ENCODE assay signal across 9 cellular contexts in the genomic region with DNA sequence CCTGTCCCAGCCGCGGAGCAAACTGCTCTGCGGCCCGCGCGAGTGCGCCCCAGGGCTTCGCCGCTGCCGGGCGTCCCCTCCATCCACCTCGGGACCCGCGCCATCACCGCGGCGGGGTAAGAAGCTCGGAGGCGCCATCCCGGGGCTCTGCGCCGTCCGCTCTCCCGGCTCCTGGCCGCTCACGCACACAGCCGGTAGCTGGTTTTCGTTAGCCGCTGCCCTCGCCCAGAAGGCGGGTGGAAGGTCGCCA. TPM values are rescaled to one million over a fixed set of nuclear protein-coding genes. Genes with fewer than 3 reads are reported as not detected.
DNase-seq lines count a peak whose midpoint lies in the region; ATAC-seq and TF ChIP-seq lines count a peak whose summit lies in the region.
"Had no signal": no experiment of that assay in that cellular context is flagged by ENCODE, and none has a peak within 500 bp of the region (broad histone marks: within the 10 kb centered on the region; RNA-seq: fewer than 3 reads in every experiment).

No MANE protein-coding gene starts in this region.

- H3K27ac ChIP-seq in stomach smooth muscle (ENCODE audit: low read length): no peak overlapping the region

- peaks cover 55% of the 10 kb centered on the region for H3K27me3 Mint-ChIP-seq in activated CD4-positive, alpha-beta T cell treated with anti-CD3 and anti-CD28 coated beads for 36 hours
- peaks cover 95% of the 10 kb centered on the region for H3K27me3 Mint-ChIP-seq in WTC11 (ENCODE audit: low read depth)

- no peak for ATAC-seq in activated CD4-positive, alpha-beta T cell treated with anti-CD3 and anti-CD28 coated beads for 36 hours
- ATAC-seq in WTC11: 0 out of 2 replicates have a peak, but pooled peaks have one; percentile 0

- no peak for DNase-seq in activated CD4-positive, alpha-beta T cell treated with anti-CD3 and anti-CD28 coated beads for 36 hours
- DNase-seq in activated CD4-positive, alpha-beta T cell treated with anti-CD3 and anti-CD28 coated beads for 4 hours: no peak
- DNase-seq in WTC11 (ENCODE audit: low spot score) (no peak), EL (no peak), kidney glomerular epithelial cell (lab: John Stamatoyannopoulos, UW) (no peak)
- DNase-seq in stimulated activated CD4-positive, alpha-beta T cell treated with anti-CD3 and anti-CD28 coated beads, Interleukin-1b, Interleukin-23, amount 100 ng/mL, for 48 hours: no peak
- DNase-seq: C1 segment of cervical spinal cord had no signal

- H3K9me3 ChIP-seq in iPS-15b (ENCODE audit: control insufficient read depth, insufficient read depth, low read length): no peaks in the 10 kb centered on the region
- H3K9me3 ChIP-seq in stomach smooth muscle (ENCODE audit: control insufficient read depth in 2 of 2, low read length in 2 of 2): no peaks in the 10 kb centered on the region

- no peak overlapping the region for H3K27ac Mint-ChIP-seq in activated CD4-positive, alpha-beta T cell treated with anti-CD3 and anti-CD28 coated beads for 36 hours
- H3K27ac Mint-ChIP-seq in WTC11: no peak overlapping the region

- TF ChIP-seq CTCF in WTC11 (IDR thresholded peaks at IDR 0.05): no peak

- peaks cover 3% of the 10 kb centered on the region for H3K4me1 ChIP-seq in iPS-15b (ENCODE audit: control insufficient read depth, insufficient read depth, low read length)
- peaks cover 25% of the 10 kb centered on the region for H3K4me1 ChIP-seq in stomach smooth muscle (ENCODE audit: control insufficient read depth, insufficient read depth, low read length)

- peak overlapping the region; percentile 65 for H3K9ac ChIP-seq in iPS-15b (ENCODE audit: low read depth, low read length)
- no peak overlapping the region for H3K9ac ChIP-seq in stomach smooth muscle (ENCODE audit: low read length in 2 of 2)

- H3K27me3 ChIP-seq in iPS-15b (ENCODE audit: control insufficient read depth, insufficient read depth, low read length) (peaks cover 78% of the 10 kb centered on the region), stomach smooth muscle (ENCODE audit: control insufficient read depth in 1 of 2, insufficient read depth in 2 of 2, low read length in 2 of 2) (peaks cover 66 to 86% of the 10 kb centered on the region in 2 donors)

- no peaks in the 10 kb centered on the region for H3K36me3 Mint-ChIP-seq in activated CD4-positive, alpha-beta T cell treated with anti-CD3 and anti-CD28 coated beads for 36 hours (ENCODE audit: low read depth)
- no peaks in the 10 kb centered on the region for H3K36me3 Mint-ChIP-seq in WTC11

- intact Hi-C loops in activated CD4-positive, alpha-beta T cell treated with anti-CD3 and anti-CD28 coated beads for 36 hours (cut with DNase I, micrococcal nuclease): loop anchor here (2.0 to 10.0 kb wide), 4 partner anchors 15 to 1314 kb away; a partner anchor contains a TSS

- peak overlapping the region; percentile 72 for H3K4me3 ChIP-seq in iPS-15b (ENCODE audit: low read depth, low read length)
- H3K4me3 ChIP-seq in stomach smooth muscle (ENCODE audit: low read length in 2 of 2): peak overlapping the region; percentile 48 to 69

- peaks cover 3% of the 10 kb centered on the region for H3K4me1 Mint-ChIP-seq in activated CD4-positive, alpha-beta T cell treated with anti-CD3 and anti-CD28 coated beads for 36 hours
- peaks cover 34% of the 10 kb centered on the region for H3K4me1 Mint-ChIP-seq in WTC11

- CTCF ChIA-PET in activated CD4-positive, alpha-beta T cell treated with anti-CD3 and anti-CD28 coated beads for 36 hours (lab: Charles Lee): interaction anchor here (0.6 to 1.5 kb wide), 8 partner anchors 9 to 335 kb away, joined by 3 to 11 read pairs (median 4); no protein-coding TSS in a partner anchor
- CTCF ChIA-PET in WTC11 (lab: Charles Lee): interaction anchor here (0.9 to 8.9 kb wide), 7 partner anchors 8 to 297 kb away, joined by 3 to 329 read pairs (median 5); a partner anchor contains a TSS

- H3K9me3 Mint-ChIP-seq in activated CD4-positive, alpha-beta T cell treated with anti-CD3 and anti-CD28 coated beads for 36 hours (ENCODE audit: low read depth): no peaks in the 10 kb centered on the region
- no peaks in the 10 kb centered on the region for H3K9me3 Mint-ChIP-seq in WTC11

- POLR2A ChIA-PET in activated CD4-positive, alpha-beta T cell treated with anti-CD3 and anti-CD28 coated beads for 36 hours (lab: Charles Lee): no interaction called here
- POLR2A ChIA-PET in WTC11 (lab: Charles Lee): interaction anchor here (1.3 to 1.4 kb wide), 2 partner anchors 10 to 219 kb away, joined by 3 to 7 read pairs; no protein-coding TSS in a partner anchor

- H3K4me3 Mint-ChIP-seq in activated CD4-positive, alpha-beta T cell treated with anti-CD3 and anti-CD28 coated beads for 36 hours: peak overlapping the region; percentile 69
- H3K4me3 Mint-ChIP-seq in WTC11: peak overlapping the region; percentile 76

- H3K36me3 ChIP-seq in iPS-15b (ENCODE audit: control insufficient read depth, insufficient read depth, low read length): no peaks in the 10 kb centered on the region
- no peaks in the 10 kb centered on the region for H3K36me3 ChIP-seq in stomach smooth muscle (ENCODE audit: control insufficient read depth in 2 of 2, insufficient read depth in 2 of 2, low read length in 2 of 2)

TF ChIP-seq in WTC11, 78 proteins besides CTCF, POLR2A, EP300 and RAD21:
- TF ChIP-seq, protein P1, sequence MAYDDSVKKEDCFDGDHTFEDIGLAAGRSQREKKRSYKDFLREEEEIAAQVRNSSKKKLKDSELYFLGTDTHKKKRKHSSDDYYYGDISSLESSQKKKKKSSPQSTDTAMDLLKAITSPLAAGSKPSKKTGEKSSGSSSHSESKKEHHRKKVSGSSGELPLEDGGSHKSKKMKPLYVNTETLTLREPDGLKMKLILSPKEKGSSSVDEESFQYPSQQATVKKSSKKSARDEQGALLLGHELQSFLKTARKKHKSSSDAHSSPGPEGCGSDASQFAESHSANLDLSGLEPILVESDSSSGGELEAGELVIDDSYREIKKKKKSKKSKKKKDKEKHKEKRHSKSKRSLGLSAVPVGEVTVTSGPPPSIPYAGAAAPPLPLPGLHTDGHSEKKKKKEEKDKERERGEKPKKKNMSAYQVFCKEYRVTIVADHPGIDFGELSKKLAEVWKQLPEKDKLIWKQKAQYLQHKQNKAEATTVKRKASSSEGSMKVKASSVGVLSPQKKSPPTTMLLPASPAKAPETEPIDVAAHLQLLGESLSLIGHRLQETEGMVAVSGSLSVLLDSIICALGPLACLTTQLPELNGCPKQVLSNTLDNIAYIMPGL (CRISPR knock-in tag; IDR thresholded peaks at IDR 0.05): peak; percentile 60; the same call in 1 of the 2 replicates
- TF ChIP-seq NFATC4 (CRISPR knock-in tag; IDR thresholded peaks at IDR 0.05): no peak
- TF ChIP-seq, protein P2, sequence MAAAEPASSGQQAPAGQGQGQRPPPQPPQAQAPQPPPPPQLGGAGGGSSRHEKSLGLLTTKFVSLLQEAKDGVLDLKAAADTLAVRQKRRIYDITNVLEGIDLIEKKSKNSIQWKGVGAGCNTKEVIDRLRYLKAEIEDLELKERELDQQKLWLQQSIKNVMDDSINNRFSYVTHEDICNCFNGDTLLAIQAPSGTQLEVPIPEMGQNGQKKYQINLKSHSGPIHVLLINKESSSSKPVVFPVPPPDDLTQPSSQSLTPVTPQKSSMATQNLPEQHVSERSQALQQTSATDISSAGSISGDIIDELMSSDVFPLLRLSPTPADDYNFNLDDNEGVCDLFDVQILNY (CRISPR knock-in tag; IDR thresholded peaks at IDR 0.05): no peak

RNA-seq across cellular contexts. Expression of a gene that starts 0.9 kb away (rescaled TPM):
- total RNA-seq in activated CD4-positive, alpha-beta T cell treated with anti-CD3 and anti-CD28 coated beads for 36 hours: under 1 TPM in 1 of 2 experiments, not detected in 1; 0.02 TPM
- 0.18 to 0.55 TPM (median 0.23 TPM) in 3 replicates for total RNA-seq in WTC11 (2021)

RNA-seq across cellular contexts. Expression of a gene that starts 15.1 kb away (rescaled TPM):
- total RNA-seq in activated CD4-positive, alpha-beta T cell treated with anti-CD3 and anti-CD28 coated beads for 36 hours: 1 to 10 TPM; 6.2 to 7.1 TPM
- 17.9 to 20.1 TPM (median 19.8 TPM) in 3 replicates for total RNA-seq in WTC11 (2021)
